In the genomic region with DNA sequence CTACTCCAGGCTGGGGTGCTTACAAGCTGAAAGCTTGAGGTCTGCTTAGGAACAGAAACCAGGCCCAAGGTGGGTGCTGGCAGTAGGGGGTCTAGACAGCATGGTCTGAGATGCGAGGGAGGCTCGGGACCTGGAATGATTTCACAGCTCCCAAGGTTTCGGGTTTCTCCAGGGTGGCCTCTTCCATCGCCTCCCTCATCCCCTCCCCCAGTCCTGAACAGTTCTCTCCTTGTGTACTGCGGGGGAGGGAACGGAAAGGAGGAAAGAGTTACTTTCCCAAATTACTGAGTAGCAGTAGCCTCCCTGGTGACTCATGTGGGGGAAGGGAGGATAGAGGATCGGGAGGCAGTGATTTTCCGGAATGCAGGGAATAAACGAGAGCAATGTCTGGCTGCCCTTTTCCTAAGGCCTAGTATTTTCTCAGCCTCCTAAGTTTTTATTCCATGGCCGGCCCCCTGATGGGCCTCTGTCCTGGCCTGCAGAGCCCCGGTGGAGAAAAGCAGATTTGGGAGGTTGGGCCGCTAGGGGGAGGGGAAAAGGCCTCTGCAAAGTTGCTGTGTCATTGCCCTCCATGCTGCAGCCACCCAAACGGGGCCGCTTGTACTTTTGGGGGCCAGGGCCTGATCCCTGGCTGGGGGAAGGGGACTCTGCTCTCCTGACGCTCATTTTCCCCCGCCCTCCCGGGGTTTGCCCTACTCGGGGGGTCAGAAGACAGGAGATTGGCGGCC, we compare ENCODE assay signal across 8 cellular contexts. TPM values are rescaled to one million over a fixed set of nuclear protein-coding genes. Genes with fewer than 3 reads are reported as not detected.
DNase-seq lines count a peak whose midpoint lies in the region; ATAC-seq and TF ChIP-seq lines count a peak whose summit lies in the region.

No MANE protein-coding gene starts in this region.

- peak overlapping the region; percentile 93 to 98 for H3K27ac ChIP-seq in lung (ENCODE audit: low read depth in 1 of 2, low read length in 1 of 2)

- in situ Hi-C loops in GM18951 (cut with MboI; ENCODE audit: low sequenced_read_pairs, unreplicated experiment): loop anchor here (5.0 kb wide), 1 partner anchor 83 kb away; no protein-coding TSS in a partner anchor

- ATAC-seq in lung (ENCODE audit: insufficient read depth, low FRiP score) (peak; percentile 2), GM21390 (IDR thresholded peaks at IDR 0.05; ENCODE audit: unreplicated experiment) (no peak)

- TF ChIP-seq POLR2A in GM18951 (IDR thresholded peaks at IDR 0.05; ENCODE audit: extremely low read depth, insufficient read depth, insufficient read length): peak; percentile 59

- 0% methylated on average over 19 of the region's 19 CpGs for WGBS in lung, 2 donors

- H3K27me3 ChIP-seq in lung (ENCODE audit: control insufficient read depth, insufficient read depth): no peaks in the 10 kb centered on the region

- no peak for TF ChIP-seq CTCF in lung (IDR thresholded peaks at IDR 0.05; ENCODE audit: control extremely low read depth, extremely low read depth)

- H3K4me1 ChIP-seq in lung (ENCODE audit: control insufficient read depth in 2 of 2, insufficient read depth in 2 of 2, low read length in 2 of 2): peaks cover 1 to 8% of the 10 kb centered on the region in 2 donors

- DNase-seq in A172 (ENCODE audit: low spot score) (peak; percentile 86), NCI-H510A (lab: John Stamatoyannopoulos, UW) (peak; percentile 80), dermis blood vessel endothelial cell (peak; percentile 78), lung (ENCODE audit: low spot score) (peak; percentile 81)
- DNase-seq in activated CD4-positive, alpha-beta T cell treated with anti-CD3 and anti-CD28 coated beads for 48 hours: peak; percentile 88
- DNase-seq in stimulated activated CD4-positive, alpha-beta T cell treated with anti-CD3 and anti-CD28 coated beads, TNF-alpha, amount 100 ng/mL, for 4 hours (ENCODE audit: low read depth in 3 of 3): peak; percentile 48 to 62 (median 59)

- peaks cover 15 to 18% of the 10 kb centered on the region in 2 donors for H3K36me3 ChIP-seq in lung (ENCODE audit: control insufficient read depth in 2 of 2, insufficient read depth in 2 of 2, low read length in 2 of 2)

- peak overlapping the region; percentile 84 for H3K4me3 ChIP-seq in lung

- H3K9me3 ChIP-seq in lung (ENCODE audit: control insufficient read depth in 2 of 2, insufficient read depth in 1 of 2, low read length in 1 of 2): no peaks in the 10 kb centered on the region

RNA-seq across cellular contexts. Expression of gene BRD2, which starts 1.5 kb away (rescaled TPM):
- total RNA-seq in A172 (2014; rRNA removed; shearing (Covaris generic)): 73.9 and 106 TPM in 2 replicates
- 60.2 and 86.7 TPM in 2 replicates for total RNA-seq in dermis blood vessel endothelial cell
- total RNA-seq in lung: 100 to 1,000 TPM; 178 TPM
- polyA plus RNA-seq in lung: 100 to 1,000 TPM; 114 to 117 TPM

RNA-seq across cellular contexts. Expression of gene HLA-DMA, which starts 17.0 kb away (rescaled TPM):
- 0.78 and 1.2 TPM in 2 replicates for total RNA-seq in A172 (2014; rRNA removed; shearing (Covaris generic))
- total RNA-seq in dermis blood vessel endothelial cell: 1.2 and 1.7 TPM in 2 replicates
- 100 to 1,000 TPM in 1 of 2 donors, 10 to 100 TPM in 1; 76.8 to 130 TPM for total RNA-seq in lung
- polyA plus RNA-seq in lung: 100 to 1,000 TPM; 106 to 240 TPM

RNA-seq across cellular contexts. Expression of gene HLA-DMB, which starts 29.0 kb away (rescaled TPM):
- total RNA-seq in A172 (2014; rRNA removed; shearing (Covaris generic)): not detected in 2 replicates
- total RNA-seq in dermis blood vessel endothelial cell: 1.0 and 2.9 TPM in 2 replicates
- total RNA-seq in lung: 10 to 100 TPM; 42.3 to 76.7 TPM
- 10 to 100 TPM; 50.1 to 52.2 TPM for polyA plus RNA-seq in lung

RNA-seq across cellular contexts. Expression of gene HLA-DOA, which starts 39.5 kb away (rescaled TPM):
- not detected in 2 replicates for total RNA-seq in A172 (2014; rRNA removed; shearing (Covaris generic))
- not detected in 2 replicates for total RNA-seq in dermis blood vessel endothelial cell
- 10 to 100 TPM; 20.7 to 26.4 TPM for total RNA-seq in lung
- 10 to 100 TPM in 1 of 2 donors, 1 to 10 TPM in 1; 4.6 to 12.8 TPM for polyA plus RNA-seq in lung

Comparison
In these comparisons a context has a peak if more than half of its experiments do, and no peak if none do; other contexts are left out.
1. RNA of gene HLA-DMA, which starts 17.0 kb away (total RNA-seq): 76.8 to 130 TPM in lung; 1.2 to 1.7 TPM in dermis blood vessel endothelial cell and 0.78 to 1.2 TPM in A172; every median in the first group is over 10 times any median in the second.
2. RNA of gene HLA-DMB, which starts 29.0 kb away (total RNA-seq): 42.3 to 76.7 TPM in lung; 1.0 to 2.9 TPM in dermis blood vessel endothelial cell and not detected in A172; every median in the first group is over 10 times any median in the second.
3. Peak in every context shown above with its lines, with median percentiles within 50 percentile points of each other: DNase-seq.